ENCODE assay signal across 33 cellular contexts in the genomic region with DNA sequence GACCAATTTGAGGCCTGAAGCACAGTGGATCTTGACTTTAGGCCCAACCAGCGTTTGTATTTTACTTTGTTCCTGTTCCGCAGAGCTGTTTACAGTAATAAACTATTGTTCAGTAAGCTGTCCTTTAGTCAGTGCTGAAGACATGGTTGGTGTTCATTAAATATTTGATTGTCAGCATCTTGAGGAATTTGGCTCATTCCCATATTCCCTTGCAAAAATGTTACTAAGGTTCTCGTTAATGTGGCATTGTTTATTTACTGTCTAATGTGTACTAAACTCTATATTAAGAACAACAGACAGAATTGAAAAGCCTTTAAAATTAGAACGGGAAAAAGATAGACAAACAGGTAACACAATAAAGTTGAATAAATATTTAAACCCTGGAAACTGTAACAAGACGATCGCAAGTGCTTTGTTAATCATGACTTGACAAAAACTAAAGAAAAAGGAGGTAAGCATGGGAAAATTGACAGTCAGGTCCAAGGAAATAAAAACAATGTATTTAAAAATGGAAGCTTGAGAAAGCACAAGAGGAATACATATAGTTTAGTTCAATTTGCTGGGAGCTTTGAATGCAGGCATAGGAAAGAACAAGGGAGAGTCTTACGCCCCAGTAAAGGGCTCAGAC.
"Had no signal": no experiment of that assay in that cellular context is flagged by ENCODE, and none has a peak within 500 bp of the region (broad histone marks: within the 10 kb centered on the region; RNA-seq: fewer than 3 reads in every experiment).

No MANE protein-coding gene starts in this region.

- DNase-seq: activated B cell treated with CpG ODN at 0.5 μM for 24 hours; activated CD4-positive, alpha-beta memory T cell treated with anti-CD3 and anti-CD28 coated beads for 36 hours; activated CD4-positive, alpha-beta T cell treated with anti-CD3 and anti-CD28 coated beads for 36 hours; activated CD4-positive, alpha-beta T cell treated with anti-CD3 and anti-CD28 coated beads, Interleukin-2, amount 10 ng/mL, durations not matched to agents 24 days and 14 days; activated CD4-positive, CD25-positive, alpha-beta regulatory T cell treated with anti-CD3 and anti-CD28 coated beads, Interleukin-2, amount 50 U/mL, for 72 hours; activated CD8-positive, alpha-beta memory T cell treated with anti-CD3 and anti-CD28 coated beads, Interleukin-2, amount 10 ng/mL, durations not matched to agents 7 days and 5 days; activated CD8-positive, alpha-beta memory T cell treated with anti-CD3 and anti-CD28 coated beads, Interleukin-2, amount 50 U/mL, for 4 hours; activated CD8-positive, alpha-beta T cell treated with anti-CD3 and anti-CD28 coated beads, Interleukin-2, amount 10 ng/mL, durations not matched to agents 7 days and 5 days; activated effector memory CD4-positive, alpha-beta T cell treated with anti-CD3 and anti-CD28 coated beads, Interleukin-2, amount 50 U/mL, for 16 hours; activated naive CD4-positive, alpha-beta T cell treated with anti-CD3 and anti-CD28 coated beads for 36 hours; activated naive CD8-positive, alpha-beta T cell treated with anti-CD3 and anti-CD28 coated beads for 36 hours; activated naive CD8-positive, alpha-beta T cell treated with anti-CD3 and anti-CD28 coated beads, Interleukin-2, amount 50 U/mL, for 24 hours; activated T-cell treated with anti-CD3 and anti-CD28 coated beads, Interleukin-2, amount 50 U/mL, for 1 hour; activated T-cell treated with anti-CD3 and anti-CD28 coated beads, Interleukin-2, amount 50 U/mL, for 48 hours; adrenal gland; amygdala; aorta; central memory CD4-positive, alpha-beta T cell; cerebellar nuclear complex; colonic mucosa; effector memory CD4-positive, alpha-beta T cell; endodermal cell; foreskin fibroblast; glutamatergic neuron; heart left ventricle; T-helper 1 cell; T-helper 17 cell; T1000; WERI-Rb-1 had no signal

- H3K4me1 ChIP-seq: adrenal gland, breast epithelium, colonic mucosa, heart left ventricle had no signal

- H3K9me3 ChIP-seq: adrenal gland, breast epithelium, colonic mucosa, heart left ventricle had no signal

- FAIRE-seq: frontal cortex had no signal

- H3K27me3 ChIP-seq: adrenal gland, breast epithelium, cardiac muscle cell, colonic mucosa, heart left ventricle had no signal

- H3K27ac ChIP-seq: adrenal gland, breast epithelium, cardiac muscle cell, colonic mucosa, heart left ventricle, WERI-Rb-1 had no signal

- H3K36me3 ChIP-seq: adrenal gland, breast epithelium, cardiac muscle cell, colonic mucosa, heart left ventricle, WERI-Rb-1 had no signal

- ATAC-seq: activated CD4-positive, alpha-beta T cell treated with anti-CD3 and anti-CD28 coated beads for 36 hours; activated CD8-positive, alpha-beta memory T cell treated with anti-CD3 and anti-CD28 coated beads, Interleukin-2, amount 10 ng/mL, durations not matched to agents 7 days and 5 days; activated CD8-positive, alpha-beta T cell treated with anti-CD3 and anti-CD28 coated beads, Interleukin-2, amount 10 ng/mL, durations not matched to agents 7 days and 5 days; activated naive CD8-positive, alpha-beta T cell treated with anti-CD3 and anti-CD28 coated beads, Interleukin-2, amount 50 U/mL, for 24 hours; esophagus mucosa; heart left ventricle; T-helper 17 cell had no signal

- H3K4me3 ChIP-seq: adrenal gland, breast epithelium, cardiac muscle cell, colonic mucosa, heart left ventricle had no signal
